ENCODE assay signal across 9 cellular contexts in the genomic region with DNA sequence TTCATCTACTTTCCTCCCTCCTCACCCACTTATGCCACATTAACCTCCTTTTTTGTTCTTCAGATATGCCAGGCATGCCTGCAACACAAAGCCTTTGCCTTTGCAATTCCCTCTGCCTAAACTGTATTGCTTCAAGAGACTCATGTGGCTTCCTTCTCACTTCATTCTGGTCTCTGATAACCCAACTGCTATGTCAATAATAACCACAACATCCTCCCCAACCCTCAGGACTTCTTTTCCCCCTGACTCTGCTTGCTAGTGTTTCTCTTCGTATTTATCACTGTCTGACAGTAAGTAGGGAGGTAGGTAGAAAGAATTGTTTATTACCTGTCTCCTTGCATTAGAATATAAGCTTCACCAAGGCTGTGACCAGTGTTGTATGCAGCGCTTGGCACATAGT.
DNase-seq lines count a peak whose midpoint lies in the region; ATAC-seq lines count a peak whose summit lies in the region.
"Had no signal": no experiment of that assay in that cellular context is flagged by ENCODE, and none has a peak within 500 bp of the region (broad histone marks: within the 10 kb centered on the region; RNA-seq: fewer than 3 reads in every experiment).

No MANE protein-coding gene starts in this region.

- H3K27ac Mint-ChIP-seq in activated naive CD4-positive, alpha-beta T cell treated with anti-CD3 and anti-CD28 coated beads, Interleukin-2, amount 50 U/mL, for 24 hours: peak overlapping the region; percentile 95
- H3K27ac Mint-ChIP-seq in activated naive CD8-positive, alpha-beta T cell treated with anti-CD3 and anti-CD28 coated beads, Interleukin-2, amount 50 U/mL, for 24 hours: peak overlapping the region; percentile 89
- H3K27ac Mint-ChIP-seq in stimulated activated effector memory CD8-positive, alpha-beta T cell treated with anti-CD3 and anti-CD28 coated beads, Interleukin-12 subunit alpha, Interleukin-12 subunit beta, amount 100 ng/mL, for 72 hours: peak overlapping the region; percentile 5

- ATAC-seq in activated naive CD8-positive, alpha-beta T cell treated with anti-CD3 and anti-CD28 coated beads, Interleukin-2, amount 50 U/mL, for 24 hours: peak; percentile 58
- peak; percentile 82 for ATAC-seq in stimulated activated effector memory CD8-positive, alpha-beta T cell treated with anti-CD3 and anti-CD28 coated beads, Interleukin-12 subunit alpha, Interleukin-12 subunit beta, amount 100 ng/mL, for 72 hours
- ATAC-seq in GM18511 (IDR thresholded peaks at IDR 0.05; ENCODE audit: unreplicated experiment): no peak

- no peak for DNase-seq in activated naive CD4-positive, alpha-beta T cell treated with Interleukin-2 at 50 U/mL for 16 hours
- DNase-seq in OCI-M1 (lab: John Stamatoyannopoulos, UW) (peak; percentile 71), DMS153 (lab: John Stamatoyannopoulos, UW) (no peak), NCI-H69 (lab: John Stamatoyannopoulos, UW) (no peak)
- DNase-seq in activated naive CD8-positive, alpha-beta T cell treated with anti-CD3 and anti-CD28 coated beads, Interleukin-2, amount 50 U/mL, for 24 hours: no peak
- peak; percentile 21 to 64 for DNase-seq in stimulated activated effector memory CD8-positive, alpha-beta T cell treated with anti-CD3 and anti-CD28 coated beads, Interleukin-12 subunit alpha, Interleukin-12 subunit beta, amount 100 ng/mL, for 72 hours (ENCODE audit: low spot score in 2 of 2)
- DNase-seq: NCI-H1436 treated with DMSO at 0.1 percent for 48 hours had no signal

- peaks cover 40% of the 10 kb centered on the region for H3K36me3 Mint-ChIP-seq in activated naive CD4-positive, alpha-beta T cell treated with anti-CD3 and anti-CD28 coated beads, Interleukin-2, amount 50 U/mL, for 24 hours
- H3K36me3 Mint-ChIP-seq in activated naive CD8-positive, alpha-beta T cell treated with anti-CD3 and anti-CD28 coated beads, Interleukin-2, amount 50 U/mL, for 24 hours (ENCODE audit: low read depth): peaks cover 63% of the 10 kb centered on the region
- H3K36me3 Mint-ChIP-seq in stimulated activated effector memory CD8-positive, alpha-beta T cell treated with anti-CD3 and anti-CD28 coated beads, Interleukin-12 subunit alpha, Interleukin-12 subunit beta, amount 100 ng/mL, for 72 hours: peaks cover 87% of the 10 kb centered on the region

- no peaks in the 10 kb centered on the region for H3K27me3 Mint-ChIP-seq in activated naive CD4-positive, alpha-beta T cell treated with anti-CD3 and anti-CD28 coated beads, Interleukin-2, amount 50 U/mL, for 24 hours
- H3K27me3 Mint-ChIP-seq in activated naive CD8-positive, alpha-beta T cell treated with anti-CD3 and anti-CD28 coated beads, Interleukin-2, amount 50 U/mL, for 24 hours: no peaks in the 10 kb centered on the region

- H3K4me1 Mint-ChIP-seq in activated naive CD4-positive, alpha-beta T cell treated with anti-CD3 and anti-CD28 coated beads, Interleukin-2, amount 50 U/mL, for 24 hours: peaks cover 92% of the 10 kb centered on the region
- H3K4me1 Mint-ChIP-seq in activated naive CD8-positive, alpha-beta T cell treated with anti-CD3 and anti-CD28 coated beads, Interleukin-2, amount 50 U/mL, for 24 hours: peaks cover 87% of the 10 kb centered on the region
- peaks cover 50% of the 10 kb centered on the region for H3K4me1 Mint-ChIP-seq in stimulated activated effector memory CD8-positive, alpha-beta T cell treated with anti-CD3 and anti-CD28 coated beads, Interleukin-12 subunit alpha, Interleukin-12 subunit beta, amount 100 ng/mL, for 72 hours

- no peaks in the 10 kb centered on the region for H3K9me3 Mint-ChIP-seq in activated naive CD4-positive, alpha-beta T cell treated with anti-CD3 and anti-CD28 coated beads, Interleukin-2, amount 50 U/mL, for 24 hours
- H3K9me3 Mint-ChIP-seq in activated naive CD8-positive, alpha-beta T cell treated with anti-CD3 and anti-CD28 coated beads, Interleukin-2, amount 50 U/mL, for 24 hours: no peaks in the 10 kb centered on the region
- H3K9me3 Mint-ChIP-seq in stimulated activated effector memory CD8-positive, alpha-beta T cell treated with anti-CD3 and anti-CD28 coated beads, Interleukin-12 subunit alpha, Interleukin-12 subunit beta, amount 100 ng/mL, for 72 hours: no peaks in the 10 kb centered on the region

- H3K4me3 Mint-ChIP-seq in activated naive CD4-positive, alpha-beta T cell treated with anti-CD3 and anti-CD28 coated beads, Interleukin-2, amount 50 U/mL, for 24 hours: peak overlapping the region; percentile 77
- H3K4me3 Mint-ChIP-seq in activated naive CD8-positive, alpha-beta T cell treated with anti-CD3 and anti-CD28 coated beads, Interleukin-2, amount 50 U/mL, for 24 hours: peak overlapping the region; percentile 72
- peak overlapping the region; percentile 47 for H3K4me3 Mint-ChIP-seq in stimulated activated effector memory CD8-positive, alpha-beta T cell treated with anti-CD3 and anti-CD28 coated beads, Interleukin-12 subunit alpha, Interleukin-12 subunit beta, amount 100 ng/mL, for 72 hours

Comparison
In these comparisons a context has a peak if more than half of its experiments do, and no peak if none do; other contexts are left out.
1. H3K27ac Mint-ChIP-seq: peak in every context shown above with its lines; median percentile 95 in activated naive CD4-positive, alpha-beta T cell treated with anti-CD3 and anti-CD28 coated beads, Interleukin-2, amount 50 U/mL, for 24 hours; 89 in activated naive CD8-positive, alpha-beta T cell treated with anti-CD3 and anti-CD28 coated beads, Interleukin-2, amount 50 U/mL, for 24 hours; 5 in stimulated activated effector memory CD8-positive, alpha-beta T cell treated with anti-CD3 and anti-CD28 coated beads, Interleukin-12 subunit alpha, Interleukin-12 subunit beta, amount 100 ng/mL, for 72 hours.
2. DNase-seq: peak in OCI-M1 (single experiment) and stimulated activated effector memory CD8-positive, alpha-beta T cell treated with anti-CD3 and anti-CD28 coated beads, Interleukin-12 subunit alpha, Interleukin-12 subunit beta, amount 100 ng/mL, for 72 hours (2 of 2); none in activated naive CD4-positive, alpha-beta T cell treated with Interleukin-2 at 50 U/mL for 16 hours (single experiment), activated naive CD8-positive, alpha-beta T cell treated with anti-CD3 and anti-CD28 coated beads, Interleukin-2, amount 50 U/mL, for 24 hours (single experiment), DMS153 (single experiment) and NCI-H69 (single experiment).
3. Peak in every context shown above with its lines, with median percentiles within 50 percentile points of each other: H3K4me3 Mint-ChIP-seq.